In the genomic region with DNA sequence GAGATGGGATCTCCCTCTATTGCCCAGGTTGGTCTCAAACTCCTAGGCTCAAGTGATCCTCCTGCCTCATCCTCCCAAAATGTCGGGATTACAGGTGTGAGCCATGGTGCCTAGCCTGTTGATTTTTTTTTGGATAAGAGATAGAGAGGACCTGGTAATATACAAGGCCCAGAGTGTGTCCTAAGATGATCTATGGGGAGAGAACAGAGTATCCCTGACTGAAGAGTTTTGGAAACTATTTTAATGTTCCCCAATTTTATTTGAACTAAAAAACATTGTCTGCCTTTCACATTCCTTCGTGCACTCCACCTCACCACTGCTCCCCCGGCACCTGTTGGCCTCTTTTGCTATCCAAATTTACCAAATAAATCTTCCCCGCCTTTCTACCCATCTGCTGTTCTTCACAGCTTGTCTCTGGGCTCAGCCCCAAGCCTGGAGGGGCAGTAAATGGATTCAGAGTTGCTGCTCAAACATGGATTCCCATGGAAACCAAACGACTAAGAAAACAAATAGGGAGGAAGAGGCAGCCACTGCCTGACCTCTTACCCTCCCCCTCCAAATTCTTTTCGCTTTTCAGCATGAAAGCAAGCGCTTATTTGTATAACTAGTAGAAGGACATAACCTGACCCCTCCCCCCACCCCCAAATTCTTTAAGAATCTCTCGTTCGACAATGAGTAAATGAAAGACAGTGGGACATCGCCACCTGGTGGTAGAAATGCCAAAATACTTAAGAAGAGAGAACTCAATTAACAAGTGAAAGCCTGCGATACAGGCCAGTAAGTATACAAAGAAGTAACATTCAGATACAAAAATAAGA, we compare ENCODE assay signal across 8 cellular contexts. TPM values are rescaled to one million over a fixed set of nuclear protein-coding genes. Genes with fewer than 3 reads are reported as not detected.
DNase-seq lines count a peak whose midpoint lies in the region; ATAC-seq lines count a peak whose summit lies in the region.

No MANE protein-coding gene starts in this region.

- peak overlapping the region; percentile 53 for H3K27ac ChIP-seq in muscle layer of duodenum (ENCODE audit: low read length)

- H3K9me3 ChIP-seq in muscle layer of duodenum (ENCODE audit: control insufficient read depth in 1 of 2, low read length in 2 of 2): no peaks in the 10 kb centered on the region

- H3K4me3 Mint-ChIP-seq in activated T-cell treated with anti-CD3 and anti-CD28 coated beads, Interleukin-2, amount 50 U/mL, for 24 hours: no peak overlapping the region

- peaks cover 6% of the 10 kb centered on the region for H3K4me1 Mint-ChIP-seq in activated T-cell treated with anti-CD3 and anti-CD28 coated beads, Interleukin-2, amount 50 U/mL, for 24 hours (ENCODE audit: low read depth)

- peak; percentile 48 for ATAC-seq in esophagus mucosa
- no peak for ATAC-seq in HG02840 (IDR thresholded peaks at IDR 0.05; ENCODE audit: low FRiP score, unreplicated experiment)

- DNase-seq in DMS79 treated with DMSO at 0.1 percent for 48 hours (lab: John Stamatoyannopoulos, UW) (peak; percentile 94), OCI-M1 (lab: John Stamatoyannopoulos, UW) (peak; percentile 91)
- peak; percentile 89 for DNase-seq in Jurkat, Clone E6-1 (ENCODE audit: low read depth, low spot score)
- peak; percentile 59 for DNase-seq in activated T-cell treated with anti-CD3 and anti-CD28 coated beads, Interleukin-2, amount 50 U/mL, for 24 hours
- DNase-seq in stimulated activated CD8-positive, alpha-beta memory T cell treated with anti-CD3 and anti-CD28 coated beads, Interleukin-4, amount 100 ng/mL, for 48 hours: peak; percentile 85

- H3K36me3 ChIP-seq in muscle layer of duodenum (ENCODE audit: control insufficient read depth in 1 of 2, insufficient read depth in 2 of 2, low read length in 2 of 2): no peaks in the 10 kb centered on the region

- peaks cover 0 to 6% of the 10 kb centered on the region in 2 donors for H3K4me1 ChIP-seq in muscle layer of duodenum (ENCODE audit: control insufficient read depth in 1 of 2, insufficient read depth in 2 of 2, low read length in 2 of 2)

- H3K27ac Mint-ChIP-seq in activated T-cell treated with anti-CD3 and anti-CD28 coated beads, Interleukin-2, amount 50 U/mL, for 24 hours: no peak overlapping the region

- no peaks in the 10 kb centered on the region for H3K27me3 ChIP-seq in muscle layer of duodenum (ENCODE audit: low read depth, low read length)

- no peaks in the 10 kb centered on the region for H3K36me3 Mint-ChIP-seq in activated T-cell treated with anti-CD3 and anti-CD28 coated beads, Interleukin-2, amount 50 U/mL, for 24 hours (ENCODE audit: low read depth)

- H3K9me3 Mint-ChIP-seq in activated T-cell treated with anti-CD3 and anti-CD28 coated beads, Interleukin-2, amount 50 U/mL, for 24 hours: no peaks in the 10 kb centered on the region

- H3K27me3 Mint-ChIP-seq in activated T-cell treated with anti-CD3 and anti-CD28 coated beads, Interleukin-2, amount 50 U/mL, for 24 hours: no peaks in the 10 kb centered on the region

- peak overlapping the region; percentile 45 for H3K4me3 ChIP-seq in Jurkat, Clone E6-1 (ENCODE audit: low read length)
- peak overlapping the region; percentile 39 to 49 for H3K4me3 ChIP-seq in muscle layer of duodenum (ENCODE audit: low read depth in 1 of 2, low read length in 2 of 2)

RNA-seq across cellular contexts. Expression of gene OR10G3, which starts 22.6 kb away (rescaled TPM):
- polyA plus RNA-seq in Jurkat, Clone E6-1 (2012; ENCODE audit: insufficient read depth, insufficient read length): not detected
- total RNA-seq in esophagus mucosa: not detected

RNA-seq across cellular contexts. Expression of gene SALL2, which starts 31.1 kb away (rescaled TPM):
- 17.9 TPM for polyA plus RNA-seq in Jurkat, Clone E6-1 (2012; ENCODE audit: insufficient read depth, insufficient read length)
- total RNA-seq in esophagus mucosa: 1.4 TPM

RNA-seq across cellular contexts. Expression of gene METTL3, which starts 46.2 kb away (rescaled TPM):
- polyA plus RNA-seq in Jurkat, Clone E6-1 (2012; ENCODE audit: insufficient read depth, insufficient read length): 65.2 TPM
- total RNA-seq in esophagus mucosa: 20.9 TPM
